ENCODE assay signal across 24 cellular contexts in genomic region chr15:29789871-29790270, GRCh38. TPM values are rescaled to one million over a fixed set of nuclear protein-coding genes. Genes with fewer than 3 reads are reported as not detected.
"Had no signal": no experiment of that assay in that cellular context is flagged by ENCODE, and none has a peak within 500 bp of the region (broad histone marks: within the 10 kb centered on the region; RNA-seq: fewer than 3 reads in every experiment).

No MANE protein-coding gene starts in this region.

- H3K4me1 ChIP-seq: breast epithelium, uterus had no signal

- ATAC-seq: activated T-cell treated with anti-CD3 and anti-CD28 coated beads, Interleukin-2, amount 50 U/mL, for 72 hours; left colon had no signal

- DNase-seq: activated CD4-positive, alpha-beta T cell treated with anti-CD3 and anti-CD28 coated beads for 1 hour; activated effector memory CD4-positive, alpha-beta T cell treated with anti-CD3 and anti-CD28 coated beads, Interleukin-2, amount 50 U/mL, for 16 hours; activated naive CD4-positive, alpha-beta T cell treated with anti-CD3 and anti-CD28 coated beads, Interleukin-2, amount 50 U/mL, for 16 hours; activated T-cell treated with anti-CD3 and anti-CD28 coated beads, Interleukin-2, amount 50 U/mL, for 72 hours; effector CD8-positive, alpha-beta T cell; hippocampal formation; left colon; midbrain; nephron progenitor cell; right cardiac atrium; T-helper 1 cell; T1000; uterus had no signal

- H3K27ac Mint-ChIP-seq: activated T-cell treated with anti-CD3 and anti-CD28 coated beads, Interleukin-2, amount 50 U/mL, for 72 hours; dendritic cell treated with granulocyte-macrophage colony-stimulating factor and Interleukin-4, amounts not matched to agents 40 ng/mL and 50 ng/mL, for 4 days; nephron progenitor cell; progenitor cell of endocrine pancreas; stimulated activated naive CD8-positive, alpha-beta T cell treated with anti-CD3 and anti-CD28 coated beads, Interleukin-15, Interleukin-2, amounts not matched to agents 100 ng/mL and 50 ng/mL, for 24 hours had no signal

- H3K4me3 Mint-ChIP-seq: activated T-cell treated with anti-CD3 and anti-CD28 coated beads, Interleukin-2, amount 50 U/mL, for 72 hours; dendritic cell treated with granulocyte-macrophage colony-stimulating factor and Interleukin-4, amounts not matched to agents 40 ng/mL and 50 ng/mL, for 4 days; nephron progenitor cell; stimulated activated naive CD8-positive, alpha-beta T cell treated with anti-CD3 and anti-CD28 coated beads, Interleukin-15, Interleukin-2, amounts not matched to agents 100 ng/mL and 50 ng/mL, for 24 hours had no signal

- H3K4me3 ChIP-seq: ascending aorta, breast epithelium, esophagus muscularis mucosa, skin epidermis, tibial nerve, uterus had no signal

- H3K27me3 Mint-ChIP-seq: progenitor cell of endocrine pancreas had no signal

- H3K9me3 ChIP-seq: ascending aorta, breast epithelium, esophagus muscularis mucosa, tibial nerve, uterus had no signal

- H3K27ac ChIP-seq: ascending aorta, breast epithelium, esophagus muscularis mucosa, skin epidermis, tibial nerve, uterus had no signal

- FAIRE-seq: endothelial cell of umbilical vein, islet of Langerhans had no signal

- H3K9me3 Mint-ChIP-seq: dendritic cell treated with granulocyte-macrophage colony-stimulating factor and Interleukin-4, amounts not matched to agents 40 ng/mL and 50 ng/mL, for 4 days had no signal

RNA-seq across cellular contexts. Expression of gene TJP1, which starts 32.4 kb away (rescaled TPM):
- total RNA-seq: activated CD8-positive, alpha-beta memory T cell treated with anti-CD3 and anti-CD28 coated beads for 36 hours had no signal
